17 cellular contexts compared by ENCODE assay signal in the genomic region with DNA sequence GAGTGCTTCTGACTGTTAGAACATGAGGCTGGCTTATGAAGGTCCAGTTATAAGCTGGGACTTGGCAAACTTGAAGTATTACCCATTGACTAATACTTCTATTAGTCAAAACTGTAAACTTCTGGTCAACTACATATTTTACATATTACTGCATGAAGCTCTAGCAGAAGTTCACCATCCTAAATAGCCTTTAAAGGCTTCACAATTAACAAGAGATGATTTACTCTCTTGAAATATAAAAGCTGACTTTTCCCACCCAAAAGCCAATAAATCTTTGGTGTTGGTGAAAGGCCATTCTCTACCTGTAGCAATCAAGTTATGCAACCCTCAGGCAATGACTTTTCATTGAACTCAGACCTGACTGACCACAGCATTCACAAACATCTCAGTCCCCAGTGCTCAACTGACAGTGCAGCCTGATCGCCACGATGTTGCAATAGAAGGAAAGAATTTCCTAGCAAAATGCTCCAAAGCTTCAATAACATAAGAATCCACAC.
A peak's percentile ranks its signal among the peaks of the same experiment; 100 is the strongest.
DNase-seq lines count a peak whose midpoint lies in the region; ATAC-seq and TF ChIP-seq lines count a peak whose summit lies in the region.
"Had no signal": no experiment of that assay in that cellular context is flagged by ENCODE, and none has a peak within 500 bp of the region (broad histone marks: within the 10 kb centered on the region; RNA-seq: fewer than 3 reads in every experiment).

No MANE protein-coding gene starts in this region.

- DNase-seq in EH (ENCODE audit: low read depth): peak; percentile 90
- DNase-seq in fibroblast of the aortic adventitia (ENCODE audit: low read depth): peak; percentile 90
- DNase-seq in smooth muscle cell (lab: John Stamatoyannopoulos, UW; ENCODE audit: unreplicated experiment): no peak
- no peak for DNase-seq in activated gamma-delta T cell treated with Interleukin-2 at 50 U/mL for 16 hours
- DNase-seq in T-cell: no peak
- DNase-seq: activated CD8-positive, alpha-beta T cell treated with anti-CD3 and anti-CD28 coated beads for 36 hours; activated gamma-delta T cell; cerebellar nuclear complex; immature natural killer cell; psoas muscle; stimulated activated CD4-positive, alpha-beta T cell treated with anti-CD3 and anti-CD28 coated beads, Interleukin-4, amount 100 ng/mL, for 4 hours; stimulated activated naive CD8-positive, alpha-beta T cell treated with anti-CD3 and anti-CD28 coated beads, Interleukin-15, Interleukin-2, amounts not matched to agents 100 U/mL and 50 U/mL, for 24 hours; T-helper 17 cell had no signal

- H3F3A ChIP-seq in SU-DHL-6 (ENCODE audit: insufficient read depth): no peaks in the 10 kb centered on the region; the same call in 1 of the 2 replicates
- H3F3A ChIP-seq in smooth muscle cell (ENCODE audit: low read depth): no peaks in the 10 kb centered on the region

- CTCF ChIA-PET in T-cell (lab: Charles Lee): no interaction called here

- no peak overlapping the region for H3K27ac Mint-ChIP-seq in T-cell
- H3K27ac Mint-ChIP-seq: activated CD8-positive, alpha-beta T cell treated with anti-CD3 and anti-CD28 coated beads for 36 hours; immature natural killer cell; T-helper 17 cell had no signal

- H2AFZ ChIP-seq in SU-DHL-6 (ENCODE audit: low read depth, low read length, severe bottlenecking) (no peak overlapping the region), smooth muscle cell (ENCODE audit: low read depth) (no peak overlapping the region)

- WGBS in smooth muscle cell (ENCODE audit: low lambda C conversion rate): 70% methylated on average over 2 of the region's 2 CpGs

- H4K20me1 ChIP-seq in SU-DHL-6 (ENCODE audit: low read depth, low read length) (no peaks in the 10 kb centered on the region), smooth muscle cell (ENCODE audit: low read depth) (no peaks in the 10 kb centered on the region)

- peaks cover 5 to 7% (median 6%) of the 10 kb centered on the region in 3 donors for H3K4me1 Mint-ChIP-seq in T-cell

- ATAC-seq in HG03469 (IDR thresholded peaks at IDR 0.05; ENCODE audit: unreplicated experiment) (no peak), HG02884 (IDR thresholded peaks at IDR 0.05; ENCODE audit: unreplicated experiment) (no peak), T-cell (replicated peaks in 1 of 4) (no peak)
- ATAC-seq: activated CD8-positive, alpha-beta T cell treated with anti-CD3 and anti-CD28 coated beads for 36 hours; esophagus mucosa; psoas muscle; stimulated activated naive CD8-positive, alpha-beta T cell treated with anti-CD3 and anti-CD28 coated beads, Interleukin-15, Interleukin-2, amounts not matched to agents 100 U/mL and 50 U/mL, for 24 hours; T-helper 17 cell had no signal

- H3K4me3 Mint-ChIP-seq in T-cell: no peak overlapping the region
- H3K4me3 Mint-ChIP-seq: activated CD8-positive, alpha-beta T cell treated with anti-CD3 and anti-CD28 coated beads for 36 hours; immature natural killer cell; T-helper 17 cell had no signal

- H3K4me1 ChIP-seq in smooth muscle cell (ENCODE audit: low read depth): no peaks in the 10 kb centered on the region
- H3K4me1 ChIP-seq: psoas muscle had no signal

- POLR2A ChIA-PET in T-cell (lab: Charles Lee): no interaction called here

- no peaks in the 10 kb centered on the region for H3K36me3 Mint-ChIP-seq in T-cell
- H3K36me3 Mint-ChIP-seq: immature natural killer cell had no signal

- H3K4me3 ChIP-seq in SU-DHL-6 (ENCODE audit: insufficient read depth, low read length, poor library complexity, severe bottlenecking): no peak overlapping the region
- H3K4me3 ChIP-seq in fibroblast of the aortic adventitia (ENCODE audit: low read depth, low read length): no peak overlapping the region
- H3K4me3 ChIP-seq in smooth muscle cell: no peak overlapping the region
- H3K4me3 ChIP-seq: psoas muscle had no signal

- H3K27me3 Mint-ChIP-seq in T-cell: peaks cover 9 to 13% of the 10 kb centered on the region in 2 donors

- H3K9me3 ChIP-seq in SU-DHL-6 (ENCODE audit: insufficient read depth, low read length) (no peaks in the 10 kb centered on the region), smooth muscle cell (replicated peaks; ENCODE audit: low read depth) (no peaks in the 10 kb centered on the region)
- H3K9me3 ChIP-seq: psoas muscle had no signal

- no peak overlapping the region for H3K9ac ChIP-seq in SU-DHL-6 (ENCODE audit: low read length)
- no peak overlapping the region for H3K9ac ChIP-seq in smooth muscle cell (ENCODE audit: low read depth)

- H3K79me2 ChIP-seq in SU-DHL-6 (ENCODE audit: insufficient read depth, low read length) (no peaks in the 10 kb centered on the region), smooth muscle cell (ENCODE audit: low read depth) (no peaks in the 10 kb centered on the region)

- TF ChIP-seq CTCF in SU-DHL-6 (IDR thresholded peaks at IDR 0.05; ENCODE audit: insufficient read depth, low read length, poor library complexity, severe bottlenecking) (no peak), fibroblast of the aortic adventitia (IDR thresholded peaks at IDR 0.05; ENCODE audit: insufficient read depth, low read length) (no peak), smooth muscle cell (IDR thresholded peaks at IDR 0.05; ENCODE audit: borderline replicate concordance, insufficient read depth, poor library complexity, severe bottlenecking) (no peak)

- H3K27ac ChIP-seq in SU-DHL-6 (ENCODE audit: low read depth, low read length) (no peak overlapping the region), smooth muscle cell (ENCODE audit: low read depth) (no peak overlapping the region)
- H3K27ac ChIP-seq: psoas muscle had no signal

- H3K9me2 ChIP-seq in SU-DHL-6 (replicated peaks; ENCODE audit: insufficient read depth, low read length): no peaks in the 10 kb centered on the region

- H3K36me3 ChIP-seq in SU-DHL-6 (ENCODE audit: low read length): no peaks in the 10 kb centered on the region
- H3K36me3 ChIP-seq in smooth muscle cell (ENCODE audit: low read depth): no peaks in the 10 kb centered on the region

- peak overlapping the region; percentile 88 for H3K4me2 ChIP-seq in SU-DHL-6 (ENCODE audit: low read depth, low read length, poor library complexity, severe bottlenecking)
- peak overlapping the region; percentile 21 for H3K4me2 ChIP-seq in smooth muscle cell

- H3K27me3 ChIP-seq in SU-DHL-6 (ENCODE audit: low read length) (no peaks in the 10 kb centered on the region), smooth muscle cell (ENCODE audit: low read depth) (peaks cover 53% of the 10 kb centered on the region)

- H3K9me3 Mint-ChIP-seq in T-cell: no peaks in the 10 kb centered on the region
- H3K9me3 Mint-ChIP-seq: activated CD8-positive, alpha-beta T cell treated with anti-CD3 and anti-CD28 coated beads for 36 hours; immature natural killer cell had no signal

Comparison
In these comparisons a context has a peak if more than half of its experiments do, and no peak if none do; other contexts are left out.
1. DNase-seq: peak in EH (single experiment) and fibroblast of the aortic adventitia (single experiment); none in smooth muscle cell (single experiment), activated gamma-delta T cell treated with Interleukin-2 at 50 U/mL for 16 hours (single experiment) and T-cell (0 of 34).